13 cellular contexts compared by ENCODE assay signal in genomic region chr2:28296243-28296642, GRCh38.
A peak's percentile ranks its signal among the peaks of the same experiment; 100 is the strongest.
DNase-seq lines count a peak whose midpoint lies in the region; ATAC-seq, FAIRE-seq and TF ChIP-seq lines count a peak whose summit lies in the region.
"Had no signal": no experiment of that assay in that cellular context is flagged by ENCODE, and none has a peak within 500 bp of the region (broad histone marks: within the 10 kb centered on the region; RNA-seq: fewer than 3 reads in every experiment).

No MANE protein-coding gene starts in this region.

- H3K27me3 ChIP-seq in breast epithelium (no peaks in the 10 kb centered on the region), RWPE2 (ENCODE audit: insufficient read depth, poor library complexity, severe bottlenecking) (no peaks in the 10 kb centered on the region), esophagus squamous epithelium (no peaks in the 10 kb centered on the region), lower lobe of right lung (ENCODE audit: low read depth) (no peaks in the 10 kb centered on the region)
- H3K27me3 ChIP-seq: thyroid gland had no signal

- H3K36me3 ChIP-seq in breast epithelium = no peaks in the 10 kb centered on the region
- no peaks in the 10 kb centered on the region for H3K36me3 ChIP-seq in RWPE2 (ENCODE audit: low read depth)
- H3K36me3 ChIP-seq in esophagus squamous epithelium = peaks cover 0 to 6% (median 0%) of the 10 kb centered on the region in 3 donors
- no peaks in the 10 kb centered on the region for H3K36me3 ChIP-seq in lower lobe of right lung

- no peak overlapping the region for H3K4me3 Mint-ChIP-seq in MCF 10A (ENCODE audit: unreplicated experiment)
- H3K4me3 Mint-ChIP-seq in nephron progenitor cell = no peak overlapping the region
- H3K4me3 Mint-ChIP-seq: natural killer cell treated with Interleukin-12 subunit alpha and Interleukin-12 subunit beta and Interleukin-15 and Interleukin-18, amount 100 ng/mL, for 72 hours had no signal

- intact Hi-C loops in MCF 10A (cut with micrococcal nuclease) (no loop called here), breast epithelium (cut with DNase I; ENCODE audit: low total_unique reads) (no loop called here), esophagus squamous epithelium (cut with DNase I) (no loop called here), lower lobe of right lung (cut with DNase I) (no loop called here)

- no peaks in the 10 kb centered on the region for H3K9me3 Mint-ChIP-seq in MCF 10A (ENCODE audit: unreplicated experiment)
- H3K9me3 Mint-ChIP-seq in nephron progenitor cell = no peaks in the 10 kb centered on the region
- H3K9me3 Mint-ChIP-seq: natural killer cell treated with Interleukin-12 subunit alpha and Interleukin-12 subunit beta and Interleukin-15 and Interleukin-18, amount 100 ng/mL, for 72 hours had no signal

- H3K4me1 Mint-ChIP-seq in MCF 10A (ENCODE audit: insufficient read depth, unreplicated experiment) (no peaks in the 10 kb centered on the region), nephron progenitor cell (peaks cover 10% of the 10 kb centered on the region)

- H3K27ac ChIP-seq in breast epithelium (no peak overlapping the region), RWPE2 (ENCODE audit: poor library complexity, severe bottlenecking) (peak overlapping the region; percentile 10), esophagus squamous epithelium (peak overlapping the region in 3 of 4 donors; percentile 46 to 76 (median 69)), lower lobe of right lung (no peak overlapping the region)
- H3K27ac ChIP-seq: thyroid gland had no signal

- H3K4me1 ChIP-seq in breast epithelium (no peaks in the 10 kb centered on the region), RWPE2 (ENCODE audit: insufficient read depth, poor library complexity, severe bottlenecking) (peaks cover 25% of the 10 kb centered on the region), esophagus squamous epithelium (peaks cover 0 to 57% (median 5%) of the 10 kb centered on the region in 3 donors), lower lobe of right lung (peaks cover 3% of the 10 kb centered on the region)
- H3K4me1 ChIP-seq: thyroid gland had no signal

- H3K4me3 ChIP-seq in breast epithelium = no peak overlapping the region
- no peak overlapping the region for H3K4me3 ChIP-seq in RWPE2 (ENCODE audit: severe bottlenecking)
- no peak overlapping the region for H3K4me3 ChIP-seq in esophagus squamous epithelium
- H3K4me3 ChIP-seq in lower lobe of right lung = no peak overlapping the region
- H3K4me3 ChIP-seq: thyroid gland had no signal

- CTCF ChIA-PET in MCF 10A (lab: Yijun Ruan, JAX) = no interaction called here

- DNase-seq in MCF 10A (ENCODE audit: unreplicated experiment) (peak; percentile 35), breast epithelium (ENCODE audit: low spot score in 2 of 2) (no peak), RWPE2 (ENCODE audit: low spot score) (no peak), esophagus squamous epithelium (lab: John Stamatoyannopoulos, UW) (no peak), urothelium cell line (ENCODE audit: low spot score) (peak; percentile 41), lower lobe of right lung (no peak), NCI-H82 treated with DMSO at 0.1 percent for 48 hours (lab: John Stamatoyannopoulos, UW; ENCODE audit: unreplicated experiment) (no peak), nephron progenitor cell (no peak)
- DNase-seq: GF-D8, NCI-H1694 treated with DMSO at 0.1 percent for 48 hours, NCI-H510A, thyroid gland had no signal

- no peak overlapping the region for H3K27ac Mint-ChIP-seq in MCF 10A (ENCODE audit: low read depth, unreplicated experiment)
- no peak overlapping the region for H3K27ac Mint-ChIP-seq in nephron progenitor cell
- H3K27ac Mint-ChIP-seq: natural killer cell treated with Interleukin-12 subunit alpha and Interleukin-12 subunit beta and Interleukin-15 and Interleukin-18, amount 100 ng/mL, for 72 hours had no signal

- 66 to 74% methylated on average over 7 of the region's 7 CpGs for WGBS in esophagus squamous epithelium, 2 donors

- H3K9me3 ChIP-seq in breast epithelium (no peaks in the 10 kb centered on the region), RWPE2 (ENCODE audit: severe bottlenecking) (no peaks in the 10 kb centered on the region), esophagus squamous epithelium (no peaks in the 10 kb centered on the region), lower lobe of right lung (no peaks in the 10 kb centered on the region)
- H3K9me3 ChIP-seq: thyroid gland had no signal

- TF ChIP-seq CTCF in MCF 10A (IDR thresholded peaks at IDR 0.05; ENCODE audit: unreplicated experiment) (no peak), breast epithelium (IDR thresholded peaks at IDR 0.05) (no peak), RWPE2 (IDR thresholded peaks at IDR 0.05; ENCODE audit: poor library complexity, severe bottlenecking) (no peak), esophagus squamous epithelium (IDR thresholded peaks at IDR 0.05) (no peak), lower lobe of right lung (IDR thresholded peaks at IDR 0.05) (no peak), nephron progenitor cell (IDR thresholded peaks at IDR 0.05) (no peak)

- H3K27me3 Mint-ChIP-seq in MCF 10A (ENCODE audit: insufficient read depth, unreplicated experiment) (no peaks in the 10 kb centered on the region), nephron progenitor cell (ENCODE audit: low read depth, poor library complexity) (no peaks in the 10 kb centered on the region)
- H3K27me3 Mint-ChIP-seq: natural killer cell treated with Interleukin-12 subunit alpha and Interleukin-12 subunit beta and Interleukin-15 and Interleukin-18, amount 100 ng/mL, for 72 hours had no signal

- TF ChIP-seq POLR2A in breast epithelium (IDR thresholded peaks at IDR 0.05) = no peak
- no peak for TF ChIP-seq POLR2A in esophagus squamous epithelium (IDR thresholded peaks at IDR 0.05)

- H3K36me3 Mint-ChIP-seq in MCF 10A (ENCODE audit: insufficient read depth, unreplicated experiment) = peaks cover 5% of the 10 kb centered on the region
- peaks cover 9% of the 10 kb centered on the region for H3K36me3 Mint-ChIP-seq in nephron progenitor cell (ENCODE audit: low read depth)
- H3K36me3 Mint-ChIP-seq: natural killer cell treated with Interleukin-12 subunit alpha and Interleukin-12 subunit beta and Interleukin-15 and Interleukin-18, amount 100 ng/mL, for 72 hours had no signal

- FAIRE-seq in urothelium cell line (lab: Jason Lieb, UNC) = no peak

- peak; percentile 46; the same call in 1 of the 3 replicates for ATAC-seq in RWPE2 (ENCODE audit: low read depth)
- no peak for ATAC-seq in lower lobe of right lung

- POLR2A ChIA-PET in MCF 10A (lab: Yijun Ruan, JAX) = interaction anchor here (0.6 kb wide), 2 partner anchors 82 to 95 kb away, joined by 3 to 6 read pairs; no protein-coding TSS in a partner anchor

- no TSS peak for BruUV-seq in MCF 10A (replicated peaks; lab: Mats Ljungman, UMichigan)

Comparison
In these comparisons a context has a peak if more than half of its experiments do, and no peak if none do; other contexts are left out.
1. DNase-seq: peak in MCF 10A (single experiment) and urothelium cell line (single experiment); none in breast epithelium (0 of 2), RWPE2 (single experiment), esophagus squamous epithelium (single experiment), lower lobe of right lung (single experiment), NCI-H82 treated with DMSO at 0.1 percent for 48 hours (single experiment) and nephron progenitor cell (single experiment).
2. H3K27ac ChIP-seq: peak in RWPE2 (single experiment) and esophagus squamous epithelium (3 of 4); none in breast epithelium (0 of 2) and lower lobe of right lung (single experiment).